Comparison of ENCODE assay signal across 22 cellular contexts in genomic region chr13:101490400-101491015, GRCh38. TPM values are rescaled to one million over a fixed set of nuclear protein-coding genes. Genes with fewer than 3 reads are reported as not detected.
DNase-seq lines count a peak whose midpoint lies in the region; ATAC-seq, FAIRE-seq and TF ChIP-seq lines count a peak whose summit lies in the region.
"Had no signal": no experiment of that assay in that cellular context is flagged by ENCODE, and none has a peak within 500 bp of the region (broad histone marks: within the 10 kb centered on the region; RNA-seq: fewer than 3 reads in every experiment).

No MANE protein-coding gene starts in this region.

- H3K4me3 ChIP-seq in SK-N-SH (ENCODE audit: low read depth in 2 of 2, low read length in 1 of 2), result no peak overlapping the region
- no peak overlapping the region for H3K4me3 ChIP-seq in WERI-Rb-1 (ENCODE audit: low read depth, low read length)
- H3K4me3 ChIP-seq in keratinocyte (ENCODE audit: control insufficient read depth in 2 of 3, extremely low read depth in 1 of 3, insufficient read depth in 2 of 3, low read depth in 1 of 3, low read length in 3 of 3), result no peak overlapping the region
- H3K4me3 ChIP-seq: colonic mucosa, skin epidermis, tibial nerve had no signal

- H3K36me3 ChIP-seq in SK-N-SH (replicated peaks in 1 of 2; ENCODE audit: control insufficient read depth in 1 of 2, insufficient read depth in 2 of 2, low read length in 1 of 2) (peaks cover 0 to 30% of the 10 kb centered on the region in 2 experiments), WERI-Rb-1 (no peaks in the 10 kb centered on the region), keratinocyte (ENCODE audit: control insufficient read depth in 2 of 2, extremely low read depth in 1 of 2, insufficient read depth in 2 of 2, low read length in 2 of 2) (no peaks in the 10 kb centered on the region)
- H3K36me3 ChIP-seq: colonic mucosa, tibial nerve had no signal

- H3K27me3 ChIP-seq in SK-N-SH (ENCODE audit: insufficient read depth) (no peaks in the 10 kb centered on the region), WERI-Rb-1 (ENCODE audit: insufficient read depth, low read depth, severe bottlenecking) (no peaks in the 10 kb centered on the region), keratinocyte (ENCODE audit: control insufficient read depth, extremely low read depth, insufficient read depth, low read length) (no peaks in the 10 kb centered on the region)
- H3K27me3 ChIP-seq: colonic mucosa, tibial nerve had no signal

- H2AFZ ChIP-seq in SK-N-SH (ENCODE audit: low read depth) (no peak overlapping the region), keratinocyte (ENCODE audit: control insufficient read depth, low read length) (no peak overlapping the region)

- H3K9me1 ChIP-seq in keratinocyte (ENCODE audit: control insufficient read depth, extremely low read depth, insufficient read depth, low read length), result no peaks in the 10 kb centered on the region

- no peak for TF ChIP-seq EP300 in SK-N-SH (IDR thresholded peaks at IDR 0.05; ENCODE audit: borderline replicate concordance in 1 of 2, low read depth in 1 of 2, low read length in 1 of 2)

- H3K27ac ChIP-seq in SK-N-SH (ENCODE audit: low read depth in 2 of 2, low read length in 1 of 2), result peak overlapping the region in 1 of 2 experiments; percentile 87; a peak in 2 of 4 replicates
- H3K27ac ChIP-seq in WERI-Rb-1, result peak overlapping the region; percentile 7; the same call in 1 of the 2 replicates
- H3K27ac ChIP-seq in keratinocyte (ENCODE audit: control insufficient read depth, insufficient read depth, low read length), result no peak overlapping the region
- H3K27ac ChIP-seq: colonic mucosa, skin epidermis, tibial nerve had no signal

- H3K4me1 ChIP-seq in SK-N-SH (ENCODE audit: control insufficient read depth in 1 of 2, insufficient read depth in 2 of 2, low read depth in 1 of 2, low read length in 1 of 2) (peaks cover 0 to 18% of the 10 kb centered on the region in 2 experiments; a peak in 3 of 4 replicates), keratinocyte (ENCODE audit: control insufficient read depth, extremely low read depth, insufficient read depth, low read length) (peaks cover 11% of the 10 kb centered on the region)
- H3K4me1 ChIP-seq: colonic mucosa, tibial nerve had no signal

- H3K9me3 ChIP-seq in SK-N-SH, result no peaks in the 10 kb centered on the region
- H3K9me3 ChIP-seq in WERI-Rb-1 (ENCODE audit: severe bottlenecking), result no peaks in the 10 kb centered on the region
- H3K9me3 ChIP-seq in keratinocyte (ENCODE audit: control insufficient read depth, low read depth, low read length), result no peaks in the 10 kb centered on the region
- H3K9me3 ChIP-seq: colonic mucosa, tibial nerve had no signal

- TF ChIP-seq RAD21 in SK-N-SH (IDR thresholded peaks at IDR 0.05; ENCODE audit: low read length), result no peak

- CTCF ChIA-PET in SK-N-SH (lab: Yijun Ruan, JAX), result interaction anchor here (1.1 kb wide), 1 partner anchor 362 kb away, joined by 3 read pairs; no protein-coding TSS in a partner anchor

- POLR2A ChIA-PET in SK-N-SH (lab: Yijun Ruan, JAX), result no interaction called here

- H3K79me2 ChIP-seq in SK-N-SH (ENCODE audit: insufficient read depth) (peaks cover 92% of the 10 kb centered on the region), keratinocyte (ENCODE audit: control insufficient read depth, insufficient read depth, low read length) (no peaks in the 10 kb centered on the region)

- H3K4me2 ChIP-seq in SK-N-SH (peak overlapping the region; percentile 22; the same call in 1 of the 2 replicates), keratinocyte (ENCODE audit: control insufficient read depth, extremely low read depth, insufficient read depth, low read depth, low read length) (no peak overlapping the region)

- H3K9ac ChIP-seq in SK-N-SH (peak overlapping the region; percentile 16; the same call in 1 of the 2 replicates), keratinocyte (ENCODE audit: control insufficient read depth, extremely low read depth, insufficient read depth, low read length) (no peak overlapping the region)

- FAIRE-seq in keratinocyte (lab: Jason Lieb, UNC), result peak; percentile 26
- FAIRE-seq: A204.1 had no signal

- ATAC-seq in SK-N-SH treated with all-trans-retinoic acid at 6 μM for 48 hours (no peak; the same call in 2 of the 3 replicates), HG03159 (IDR thresholded peaks at IDR 0.05; ENCODE audit: unreplicated experiment) (no peak), HG02870 (IDR thresholded peaks at IDR 0.05; ENCODE audit: unreplicated experiment) (no peak), HG03135 (IDR thresholded peaks at IDR 0.05; ENCODE audit: unreplicated experiment) (no peak)
- ATAC-seq: activated CD4-positive, alpha-beta T cell treated with anti-CD3 and anti-CD28 coated beads for 36 hours had no signal

- H3F3A ChIP-seq in SK-N-SH (replicated peaks; ENCODE audit: insufficient read depth), result peaks cover 21% of the 10 kb centered on the region

- dilution Hi-C loops in keratinocyte (cut with MboI; ENCODE audit: extremely low pct_ligation_motif_present, low sequenced_read_pairs), result no loop called here

- DNase-seq in SK-N-SH, result no peak
- DNase-seq in WERI-Rb-1, result peak; percentile 84
- DNase-seq in keratinocyte (ENCODE audit: low read depth, low spot score), result no peak
- DNase-seq in ureter (ENCODE audit: low spot score), result no peak
- DNase-seq: activated CD4-positive, alpha-beta T cell treated with anti-CD3 and anti-CD28 coated beads for 36 hours; activated CD8-positive, alpha-beta memory T cell treated with anti-CD3 and anti-CD28 coated beads, Interleukin-2, amount 50 U/mL, for 4 hours; activated gamma-delta T cell treated with Interleukin-2 at 50 U/mL for 16 hours; colonic mucosa; DMS79; glutamatergic neuron; islet precursor cell; NCI-H1092; SHP77 had no signal

- no peak for TF ChIP-seq CTCF in SK-N-SH (IDR thresholded peaks at IDR 0.05)
- TF ChIP-seq CTCF in WERI-Rb-1 (IDR thresholded peaks at IDR 0.05; ENCODE audit: low read depth, low read length), result no peak
- no peak for TF ChIP-seq CTCF in keratinocyte (optimal IDR thresholded peaks at IDR 0.05 in 1 of 3, IDR thresholded peaks at IDR 0.05 in 1 of 3, conservative IDR thresholded peaks at IDR 0.05 in 1 of 3; ENCODE audit: extremely low read depth in 1 of 3, insufficient read depth in 2 of 3, low read length in 3 of 3)

- H3K9me2 ChIP-seq in SK-N-SH, result no peaks in the 10 kb centered on the region

- H4K20me1 ChIP-seq in SK-N-SH (ENCODE audit: insufficient read depth), result 0 out of 2 replicates have a peak, but pooled peaks cover 6% of the 10 kb centered on the region
- H4K20me1 ChIP-seq in keratinocyte (ENCODE audit: control insufficient read depth, extremely low read depth, insufficient read depth, low read length), result no peaks in the 10 kb centered on the region

TF ChIP-seq in SK-N-SH, 30 proteins besides CTCF, POLR2A, EP300 and RAD21 (continues in another document):
- TF ChIP-seq JUND (IDR thresholded peaks at IDR 0.05) (no peak), RXRA (IDR thresholded peaks at IDR 0.05; ENCODE audit: borderline replicate concordance, low read depth) (no peak), TAF1 (IDR thresholded peaks at IDR 0.05; ENCODE audit: borderline replicate concordance, low read depth, low read length) (no peak), TCF12 (IDR thresholded peaks at IDR 0.05) (no peak), EZH2phosphoT487 (IDR thresholded peaks at IDR 0.05; ENCODE audit: borderline replicate concordance, low read depth) (no peak), POLR2AphosphoS5 (IDR thresholded peaks at IDR 0.05; ENCODE audit: low read depth, low read length) (no peak), IRF3 (IDR thresholded peaks at IDR 0.05; ENCODE audit: low read depth, low read length) (no peak), YY1 (IDR thresholded peaks at IDR 0.05; ENCODE audit: low read depth) (no peak)

TF ChIP-seq in SK-N-SH treated with all-trans-retinoic acid at 6 μM for 48 hours, 23 proteins besides CTCF, POLR2A, EP300 and RAD21 (continues in another document):
- TF ChIP-seq CSRNP3 (CRISPR knock-in tag; IDR thresholded peaks at IDR 0.05), result no peak
- no peak for TF ChIP-seq OSR1 (CRISPR knock-in tag; IDR thresholded peaks at IDR 0.05)
- no peak for TF ChIP-seq ZNF565 (CRISPR knock-in tag; conservative IDR thresholded peaks at IDR 0.05; ENCODE audit: low read depth)

RNA-seq across cellular contexts. Expression of gene ITGBL1, which starts 38.0 kb away (rescaled TPM):
- polyA plus RNA-seq in SK-N-SH (2012; rRNA removed) (78.7 and 90.0 TPM in 2 replicates), keratinocyte (0.33 to 3.1 TPM (median 2.1 TPM) in 3 replicates)
- polyA plus RNA-seq in SK-N-SH (2012; cell fraction: cytosol; rRNA removed), result 114 and 131 TPM in 2 replicates
- polyA plus RNA-seq in SK-N-SH (2012; cell fraction: nucleus; rRNA removed), result 52.8 and 78.7 TPM in 2 replicates
- 0.56 TPM for polyA plus RNA-seq in keratinocyte (2011; ENCODE audit: low read depth)
- polyA plus RNA-seq in keratinocyte (2011; cell fraction: cytosol; rRNA removed), result 0.66 and 0.83 TPM in 2 replicates
- 0.89 and 1.7 TPM in 2 replicates for polyA plus RNA-seq in keratinocyte (2011; cell fraction: nucleus; rRNA removed)
- 0.20 and 2.8 TPM in 2 replicates for polyA plus RNA-seq in keratinocyte (2012; ENCODE audit: low replicate concordance)
- 0.53 to 2.2 TPM (median 0.92 TPM) in 3 replicates for polyA minus RNA-seq in keratinocyte
- not detected for polyA minus RNA-seq in keratinocyte (2011; cell fraction: cytosol; rRNA and poly(A)+ RNA removed)
- 2.2 and 2.7 TPM in 2 replicates for polyA minus RNA-seq in keratinocyte (2011; cell fraction: nucleus; rRNA and poly(A)+ RNA removed)
- 1.9 TPM for total RNA-seq in ureter
- total RNA-seq: activated CD4-positive, alpha-beta T cell treated with anti-CD3 and anti-CD28 coated beads for 36 hours; mononuclear cell had no signal
- polyA plus RNA-seq: CD14-positive monocyte had no signal

Comparison
In these comparisons a context has a peak if more than half of its experiments do, and no peak if none do; other contexts are left out.
1. RNA of gene ITGBL1, which starts 38.0 kb away (polyA plus RNA-seq): 52.8 to 131 TPM in SK-N-SH; 0.20 to 3.1 TPM in keratinocyte; every median in the first group is over 10 times any median in the second.